In genomic region chr6:130575971-130576370, GRCh38 we compare ENCODE assay signal across 8 cellular contexts.
A peak's percentile ranks its signal among the peaks of the same experiment; 100 is the strongest.
DNase-seq lines count a peak whose midpoint lies in the region; ATAC-seq and TF ChIP-seq lines count a peak whose summit lies in the region.

No MANE protein-coding gene starts in this region.

- DNase-seq in T-helper 22 cell (ENCODE audit: low read depth): peak; percentile 14
- DNase-seq in lower lobe of right lung: no peak
- DNase-seq in NCI-H2227 (lab: John Stamatoyannopoulos, UW; ENCODE audit: unreplicated experiment): no peak
- DNase-seq in NAMALWA (ENCODE audit: low spot score): no peak
- no peak for DNase-seq in thyroid gland
- no peak for DNase-seq in NCI-H446 treated with DMSO at 0.1 percent for 48 hours (lab: John Stamatoyannopoulos, UW)

- no peaks in the 10 kb centered on the region for H3K27me3 ChIP-seq in lower lobe of right lung (ENCODE audit: low read depth)
- H3K27me3 ChIP-seq in thyroid gland: no peaks in the 10 kb centered on the region

- no peak overlapping the region for H3K4me3 ChIP-seq in lower lobe of right lung
- no peak overlapping the region for H3K4me3 ChIP-seq in thyroid gland (replicated peaks in 1 of 3)

- WGBS in thyroid gland, 2 donors: 83 to 94% methylated on average over 2 of the region's 2 CpGs

- no peak for TF ChIP-seq POLR2A in thyroid gland (IDR thresholded peaks at IDR 0.05)

- H3K9me3 ChIP-seq in lower lobe of right lung (peaks cover 1% of the 10 kb centered on the region), thyroid gland (no peaks in the 10 kb centered on the region)

- intact Hi-C loops in lower lobe of right lung (cut with DNase I) (no loop called here), thyroid gland (cut with DNase I) (no loop called here)

- TF ChIP-seq CTCF in lower lobe of right lung (IDR thresholded peaks at IDR 0.05) (no peak), thyroid gland (IDR thresholded peaks at IDR 0.05) (no peak)

- H3K36me3 ChIP-seq in lower lobe of right lung (no peaks in the 10 kb centered on the region), thyroid gland (no peaks in the 10 kb centered on the region)

- H3K27ac ChIP-seq in lower lobe of right lung: no peak overlapping the region
- H3K27ac ChIP-seq in thyroid gland: no peak overlapping the region

- H3K4me1 ChIP-seq in lower lobe of right lung (no peaks in the 10 kb centered on the region), thyroid gland (no peaks in the 10 kb centered on the region)

- ATAC-seq in GM18508 (IDR thresholded peaks at IDR 0.05; ENCODE audit: insufficient read depth, unreplicated experiment) (peak; percentile 99), HG02852 (IDR thresholded peaks at IDR 0.05; ENCODE audit: unreplicated experiment) (peak; percentile 99), lower lobe of right lung (peak; percentile 49 to 52)
